ENCODE assay signal across 27 cellular contexts in genomic region chr3:133153382-133153781, GRCh38.
"Had no signal": no experiment of that assay in that cellular context is flagged by ENCODE, and none has a peak within 500 bp of the region (broad histone marks: within the 10 kb centered on the region; RNA-seq: fewer than 3 reads in every experiment).

No MANE protein-coding gene starts in this region.

- ATAC-seq: activated CD4-positive, alpha-beta T cell treated with anti-CD3 and anti-CD28 coated beads for 36 hours; activated T-helper 17 cell treated with anti-CD3 and anti-CD28 coated beads, Interleukin-2, amount 50 U/mL, for 72 hours; PC-3; SK-N-SH treated with all-trans-retinoic acid at 6 μM for 48 hours; T-cell had no signal

- H3K4me1 ChIP-seq: SJSA1 had no signal

- H3K36me3 ChIP-seq: brain microvascular endothelial cell, SJSA1, WERI-Rb-1 had no signal

- H3K27me3 ChIP-seq: brain microvascular endothelial cell, SJSA1 had no signal

- H3K4me3 ChIP-seq: coronary artery, SJSA1 had no signal

- DNase-seq: activated CD4-positive, alpha-beta memory T cell treated with anti-CD3 and anti-CD28 coated beads, Interleukin-2, amount 10 ng/mL, durations not matched to agents 7 days and 5 days; activated CD4-positive, alpha-beta T cell treated with anti-CD3 and anti-CD28 coated beads for 36 hours; activated CD4-positive, alpha-beta T cell treated with anti-CD3 and anti-CD28 coated beads, Interleukin-2, amount 50 U/mL, for 1 hour; activated gamma-delta T cell; activated naive CD4-positive, alpha-beta T cell treated with anti-CD3 and anti-CD28 coated beads for 36 hours; activated T-cell treated with anti-CD3 and anti-CD28 coated beads for 4 hours; activated T-cell treated with anti-CD3 and anti-CD28 coated beads, Interleukin-2, amount 50 U/mL, for 48 hours; amygdala; brain microvascular endothelial cell; NCI-H1105; NCI-H1436; NCI-H1694 treated with DMSO at 0.1 percent for 48 hours; NCI-H2029 treated with DMSO at 0.1 percent for 48 hours; NCI-H345; NCI-H510A; NCI-H526 treated with DMSO at 0.1 percent for 48 hours; NCI-H82; PC-3; SHP77; T-cell; T-helper 2 cell; T1000; WERI-Rb-1 had no signal

- H3K27ac ChIP-seq: brain microvascular endothelial cell, coronary artery, SJSA1, WERI-Rb-1 had no signal

- H3K9me3 ChIP-seq: SJSA1 had no signal
